Comparison of ENCODE assay signal across 10 cellular contexts in genomic region chr10:92891885-92892705, GRCh38. TPM values are rescaled to one million over a fixed set of nuclear protein-coding genes. Genes with fewer than 3 reads are reported as not detected.
DNase-seq lines count a peak whose midpoint lies in the region; ATAC-seq, FAIRE-seq and TF ChIP-seq lines count a peak whose summit lies in the region.
"Had no signal": no experiment of that assay in that cellular context is flagged by ENCODE, and none has a peak within 500 bp of the region (broad histone marks: within the 10 kb centered on the region; RNA-seq: fewer than 3 reads in every experiment).

No MANE protein-coding gene starts in this region.

- ATAC-seq in left colon, result peak; percentile 99

- no peaks in the 10 kb centered on the region for H3K9me3 ChIP-seq in AG04450 (ENCODE audit: control insufficient read depth, insufficient read depth, low read length)
- no peaks in the 10 kb centered on the region for H3K9me3 ChIP-seq in CD4-positive, alpha-beta memory T cell (ENCODE audit: control insufficient read depth in 1 of 2, low read length in 2 of 2)
- H3K9me3 ChIP-seq: heart right ventricle had no signal

- H3K9me3 Mint-ChIP-seq in CD4-positive, alpha-beta memory T cell, result no peaks in the 10 kb centered on the region

- POLR2A ChIA-PET in AG04450 (lab: Yijun Ruan, JAX), result no interaction called here
- POLR2A ChIA-PET in CD4-positive, alpha-beta memory T cell (lab: Charles Lee; ENCODE audit: partially characterized antibody), result no interaction called here

- H3K27ac ChIP-seq in AG04450 (ENCODE audit: low read depth, low read length), result no peak overlapping the region
- H3K27ac ChIP-seq in CD4-positive, alpha-beta memory T cell (ENCODE audit: low read depth, low read length), result no peak overlapping the region
- H3K27ac ChIP-seq: heart right ventricle had no signal

- no peaks in the 10 kb centered on the region for H3K27me3 Mint-ChIP-seq in CD4-positive, alpha-beta memory T cell

- DNase-seq in AG04450 (ENCODE audit: low read depth, low spot score) (peak; percentile 72), HTR-8/SVneo (ENCODE audit: insufficient read length, low spot score) (peak; percentile 73), astrocyte of the cerebellum (ENCODE audit: low read depth) (peak; percentile 59), left colon (peak; percentile 77 to 84), NCI-H524 treated with DMSO at 0.1 percent for 48 hours (lab: John Stamatoyannopoulos, UW) (no peak), NCI-H187 (lab: John Stamatoyannopoulos, UW) (no peak), NCI-H1092 (lab: John Stamatoyannopoulos, UW) (no peak)
- DNase-seq in CD4-positive, alpha-beta memory T cell, result no peak
- DNase-seq: GDM1 had no signal

- no peak overlapping the region for H3K27ac Mint-ChIP-seq in CD4-positive, alpha-beta memory T cell

- TF ChIP-seq CTCF in AG04450 (IDR thresholded peaks at IDR 0.05; ENCODE audit: low read depth, low read length) (no peak), astrocyte of the cerebellum (IDR thresholded peaks at IDR 0.05; ENCODE audit: low read depth, low read length, missing control alignments) (no peak)

- H3K4me3 Mint-ChIP-seq in CD4-positive, alpha-beta memory T cell, result no peak overlapping the region

- CTCF ChIA-PET in AG04450 (lab: Charles Lee), result interaction anchor here (0.9 to 1.7 kb wide), 5 partner anchors 23 to 619 kb away, joined by 3 to 4 read pairs (median 3); no protein-coding TSS in a partner anchor
- CTCF ChIA-PET in CD4-positive, alpha-beta memory T cell (lab: Charles Lee; ENCODE audit: partially characterized antibody), result interaction anchor here (1.7 to 2.8 kb wide), 2 partner anchors 12 to 48 kb away, joined by 4 to 9 read pairs; no protein-coding TSS in a partner anchor

- H3K4me1 ChIP-seq in CD4-positive, alpha-beta memory T cell (ENCODE audit: insufficient read depth, low read length), result no peaks in the 10 kb centered on the region

- intact Hi-C loops in left colon (cut with DNase I, micrococcal nuclease), result no loop called here
- intact Hi-C loops in CD4-positive, alpha-beta memory T cell (cut with micrococcal nuclease), result no loop called here

- H3K4me3 ChIP-seq in AG04450 (ENCODE audit: low read depth, low read length), result no peak overlapping the region
- H3K4me3 ChIP-seq in astrocyte of the cerebellum (ENCODE audit: low read depth, low read length), result no peak overlapping the region
- no peak overlapping the region for H3K4me3 ChIP-seq in CD4-positive, alpha-beta memory T cell (ENCODE audit: low read length in 2 of 2)
- H3K4me3 ChIP-seq: heart right ventricle had no signal

- FAIRE-seq in HTR-8/SVneo (lab: Jason Lieb, UNC), result peak; percentile 96

- in situ Hi-C loops in astrocyte of the cerebellum (cut with HindIII; ENCODE audit: low sequenced_read_pairs), result loop anchor here (5.0 to 25.0 kb wide), 2 partner anchors 35 to 620 kb away; no protein-coding TSS in a partner anchor

- H3K36me3 ChIP-seq in CD4-positive, alpha-beta memory T cell (ENCODE audit: insufficient read depth, low read length), result no peaks in the 10 kb centered on the region

- H3K36me3 Mint-ChIP-seq in CD4-positive, alpha-beta memory T cell, result peaks cover 4 to 5% of the 10 kb centered on the region in 2 donors

- H3K27me3 ChIP-seq in AG04450 (ENCODE audit: control insufficient read depth, insufficient read depth, low read length), result no peaks in the 10 kb centered on the region
- H3K27me3 ChIP-seq in CD4-positive, alpha-beta memory T cell (ENCODE audit: insufficient read depth, low read length), result no peaks in the 10 kb centered on the region
- H3K27me3 ChIP-seq: heart right ventricle had no signal

- H3K4me1 Mint-ChIP-seq in CD4-positive, alpha-beta memory T cell, result peaks cover 11 to 24% (median 13%) of the 10 kb centered on the region in 4 donors

RNA-seq across cellular contexts. Expression of gene EXOC6, which starts 43.8 kb away (rescaled TPM):
- polyA plus RNA-seq in AG04450 (2011; rRNA removed), result 17.7 and 21.8 TPM in 2 replicates
- polyA minus RNA-seq in AG04450 (2011; rRNA and poly(A)+ RNA removed), result 23.5 and 39.1 TPM in 2 replicates
- total RNA-seq in left colon, result 10 to 100 TPM; 13.2 to 13.6 TPM
- total RNA-seq in CD4-positive, alpha-beta memory T cell, result 10 to 100 TPM; 10.5 to 11.4 TPM
- 10 to 100 TPM in 1 of 2 donors, 1 to 10 TPM in 1; 4.3 to 11.4 TPM for polyA plus RNA-seq in CD4-positive, alpha-beta memory T cell

Comparison
In these comparisons a context has a peak if more than half of its experiments do, and no peak if none do; other contexts are left out.
1. DNase-seq: peak in AG04450 (single experiment), HTR-8/SVneo (single experiment), astrocyte of the cerebellum (single experiment) and left colon (2 of 2); none in NCI-H524 treated with DMSO at 0.1 percent for 48 hours (single experiment), NCI-H187 (0 of 2), CD4-positive, alpha-beta memory T cell (0 of 5) and NCI-H1092 (single experiment).